8 cellular contexts compared by ENCODE assay signal in the genomic region with DNA sequence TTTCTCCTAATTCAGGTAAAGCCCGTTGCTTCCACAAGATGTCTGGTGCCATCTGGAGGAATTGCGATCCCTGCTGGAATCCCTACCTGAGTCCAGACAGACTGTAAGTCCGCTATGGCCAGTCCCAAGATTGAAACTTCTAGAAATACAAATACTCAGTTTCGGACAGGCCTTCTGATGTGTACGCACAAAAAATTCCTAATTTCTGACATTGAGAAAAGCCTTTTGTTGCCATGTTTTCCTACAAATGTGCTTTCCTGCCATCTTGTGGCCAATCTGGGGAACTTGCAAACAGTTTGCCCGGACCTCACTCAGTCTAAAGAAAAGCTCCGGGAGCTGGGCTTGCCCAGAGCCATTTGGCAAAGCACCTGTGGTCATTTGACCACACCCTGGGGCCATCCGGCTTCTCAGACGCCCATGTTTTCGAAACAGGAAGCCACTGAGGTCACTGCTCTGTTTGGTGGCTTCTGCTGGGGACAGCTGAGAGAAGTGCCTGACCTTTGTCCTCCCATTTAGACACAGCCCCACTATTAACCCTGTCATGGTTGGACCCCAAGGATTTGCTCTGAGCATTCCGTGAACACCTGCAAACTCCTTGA.
DNase-seq lines count a peak whose midpoint lies in the region; ATAC-seq and TF ChIP-seq lines count a peak whose summit lies in the region.

No MANE protein-coding gene starts in this region.

- peak overlapping the region; percentile 25; the same call in 1 of the 2 replicates for H3K27ac ChIP-seq in VCaP

- DNase-seq in activated gamma-delta T cell treated with Interleukin-2 at 50 U/mL for 16 hours = peak; percentile 35
- DNase-seq in activated gamma-delta T cell (lab: John Stamatoyannopoulos, UW) = no peak
- DNase-seq in NCI-H2081 (lab: John Stamatoyannopoulos, UW) = peak; percentile 57 to 60
- peak; percentile 75 for DNase-seq in cerebellar cortex (ENCODE audit: low spot score)
- DNase-seq in islet precursor cell = peak; percentile 79
- peak; percentile 16 to 28 (median 21) for DNase-seq in stimulated activated CD4-positive, alpha-beta T cell treated with anti-CD3 and anti-CD28 coated beads, Interleukin-1b, Interleukin-23, amount 100 ng/mL, for 24 hours (ENCODE audit: low read depth in 4 of 4, low spot score in 1 of 4)

- TF ChIP-seq CTCF in VCaP (conservative IDR thresholded peaks at IDR 0.05) = peak; percentile 94

- peak; percentile 87 for ATAC-seq in HG02943 (IDR thresholded peaks at IDR 0.05; ENCODE audit: low read depth, unreplicated experiment)
